ENCODE assay signal across 18 cellular contexts in the genomic region with DNA sequence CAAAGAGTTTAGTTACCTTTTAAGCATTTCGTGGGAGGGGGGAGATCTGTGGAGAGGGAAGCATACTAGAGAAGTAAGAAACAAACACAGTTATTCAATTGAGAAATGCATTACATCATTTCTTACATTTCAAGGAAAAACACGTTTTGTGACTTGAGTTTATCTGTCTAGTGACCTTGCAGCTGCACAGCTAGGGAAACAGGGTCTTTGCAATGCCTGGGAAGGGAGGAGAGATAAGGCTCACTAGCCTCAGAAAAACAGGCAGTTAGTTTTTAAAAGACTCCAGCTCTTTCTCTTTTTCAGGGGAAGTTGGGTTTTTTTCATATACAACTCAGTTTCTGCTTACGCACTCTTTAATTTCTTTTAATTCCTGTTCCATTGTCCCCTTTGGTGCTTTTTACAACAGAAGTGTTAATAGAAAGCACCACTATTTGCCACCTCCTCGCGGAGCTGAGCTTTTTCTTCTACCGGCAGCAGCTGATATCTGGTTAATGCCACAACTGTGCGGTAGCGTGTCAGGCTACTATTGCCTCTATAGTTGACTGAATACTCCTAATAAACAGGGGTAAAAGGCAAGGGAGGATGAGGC. TPM values are rescaled to one million over a fixed set of nuclear protein-coding genes. Genes with fewer than 3 reads are reported as not detected.
"Had no signal": no experiment of that assay in that cellular context is flagged by ENCODE, and none has a peak within 500 bp of the region (broad histone marks: within the 10 kb centered on the region; RNA-seq: fewer than 3 reads in every experiment).

No MANE protein-coding gene starts in this region.

- H3K36me3 ChIP-seq: tibial artery, uterus had no signal

- H3K27ac ChIP-seq: tibial artery, uterus had no signal

- H3K4me1 ChIP-seq: tibial artery, uterus had no signal

- H3K9me3 Mint-ChIP-seq: activated B cell treated with CpG ODN at 0.5 μM for 24 hours; activated CD4-positive, alpha-beta T cell treated with anti-CD3 and anti-CD28 coated beads, Interleukin-2, amount 10 ng/mL, durations not matched to agents 7 days and 5 days; activated naive CD4-positive, alpha-beta T cell treated with anti-CD3 and anti-CD28 coated beads for 36 hours; activated T-helper 17 cell treated with anti-CD3 and anti-CD28 coated beads, Interleukin-2, amount 50 U/mL, for 72 hours; dendritic cell treated with granulocyte-macrophage colony-stimulating factor and Interleukin-4, amounts not matched to agents 40 ng/mL and 50 ng/mL, for 4 days; effector memory CD8-positive, alpha-beta T cell; natural killer cell treated with Interleukin-12 subunit alpha and Interleukin-12 subunit beta and Interleukin-15 and Interleukin-18, amount 100 ng/mL, for 72 hours; T-cell had no signal

- H3K9me3 ChIP-seq: tibial artery, uterus had no signal

- H3K4me3 Mint-ChIP-seq: activated B cell treated with CpG ODN at 0.5 μM for 24 hours; activated CD4-positive, alpha-beta T cell treated with anti-CD3 and anti-CD28 coated beads, Interleukin-2, amount 10 ng/mL, durations not matched to agents 7 days and 5 days; activated naive CD4-positive, alpha-beta T cell treated with anti-CD3 and anti-CD28 coated beads for 36 hours; activated T-helper 17 cell treated with anti-CD3 and anti-CD28 coated beads, Interleukin-2, amount 50 U/mL, for 72 hours; dendritic cell treated with granulocyte-macrophage colony-stimulating factor and Interleukin-4, amounts not matched to agents 40 ng/mL and 50 ng/mL, for 4 days; effector memory CD8-positive, alpha-beta T cell; natural killer cell treated with Interleukin-12 subunit alpha and Interleukin-12 subunit beta and Interleukin-15 and Interleukin-18, amount 100 ng/mL, for 72 hours; T-cell had no signal

- H3K27me3 ChIP-seq: tibial artery, uterus had no signal

- H3K27ac Mint-ChIP-seq: activated B cell treated with CpG ODN at 0.5 μM for 24 hours; activated CD4-positive, alpha-beta T cell treated with anti-CD3 and anti-CD28 coated beads, Interleukin-2, amount 10 ng/mL, durations not matched to agents 7 days and 5 days; activated naive CD4-positive, alpha-beta T cell treated with anti-CD3 and anti-CD28 coated beads for 36 hours; activated T-helper 17 cell treated with anti-CD3 and anti-CD28 coated beads, Interleukin-2, amount 50 U/mL, for 72 hours; dendritic cell treated with granulocyte-macrophage colony-stimulating factor and Interleukin-4, amounts not matched to agents 40 ng/mL and 50 ng/mL, for 4 days; effector memory CD8-positive, alpha-beta T cell; natural killer cell treated with Interleukin-12 subunit alpha and Interleukin-12 subunit beta and Interleukin-15 and Interleukin-18, amount 100 ng/mL, for 72 hours; T-cell had no signal

- H3K36me3 Mint-ChIP-seq: natural killer cell treated with Interleukin-12 subunit alpha and Interleukin-12 subunit beta and Interleukin-15 and Interleukin-18, amount 100 ng/mL, for 72 hours; T-cell had no signal

- H3K4me3 ChIP-seq: tibial artery, uterus had no signal

- DNase-seq: activated B cell treated with CpG ODN at 0.5 μM for 24 hours; activated CD4-positive, alpha-beta T cell treated with anti-CD3 and anti-CD28 coated beads, Interleukin-2, amount 10 ng/mL, durations not matched to agents 7 days and 5 days; activated CD8-positive, alpha-beta memory T cell treated with anti-CD3 and anti-CD28 coated beads for 24 hours; activated naive CD4-positive, alpha-beta T cell treated with anti-CD3 and anti-CD28 coated beads for 36 hours; activated T-cell treated with anti-CD3 and anti-CD28 coated beads for 4 hours; effector memory CD8-positive, alpha-beta T cell; T-cell; tibial artery; uterus had no signal

RNA-seq across cellular contexts. Expression of gene CYP3A43, which starts 5.6 kb away (rescaled TPM):
- total RNA-seq: activated B cell treated with CpG ODN at 0.5 μM for 24 hours; activated CD4-positive, alpha-beta T cell treated with anti-CD3 and anti-CD28 coated beads, Interleukin-2, amount 10 ng/mL, durations not matched to agents 7 days and 5 days; activated naive CD4-positive, alpha-beta T cell treated with anti-CD3 and anti-CD28 coated beads for 36 hours; glomerular endothelial cell; lung microvascular endothelial cell; natural killer cell treated with Interleukin-12 subunit alpha and Interleukin-12 subunit beta and Interleukin-15 and Interleukin-18, amount 100 ng/mL, for 72 hours; omental fat pad; renal cortical epithelial cell; skeletal muscle tissue had no signal
- polyA plus RNA-seq: esophagus had no signal

RNA-seq across cellular contexts. Expression of gene OR2AE1, which starts 43.5 kb away (rescaled TPM):
- total RNA-seq: activated naive CD4-positive, alpha-beta T cell treated with anti-CD3 and anti-CD28 coated beads for 36 hours; glomerular endothelial cell; lung microvascular endothelial cell; skeletal muscle tissue; uterus had no signal
- polyA plus RNA-seq: esophagus had no signal

RNA-seq across cellular contexts. Expression of gene CYP3A4, which starts 49.4 kb away (rescaled TPM):
- total RNA-seq: activated B cell treated with CpG ODN at 0.5 μM for 24 hours; activated CD4-positive, alpha-beta T cell treated with anti-CD3 and anti-CD28 coated beads, Interleukin-2, amount 10 ng/mL, durations not matched to agents 7 days and 5 days; activated naive CD4-positive, alpha-beta T cell treated with anti-CD3 and anti-CD28 coated beads for 36 hours; activated T-helper 17 cell treated with anti-CD3 and anti-CD28 coated beads, Interleukin-2, amount 50 U/mL, for 72 hours; glomerular endothelial cell; lung microvascular endothelial cell; natural killer cell treated with Interleukin-12 subunit alpha and Interleukin-12 subunit beta and Interleukin-15 and Interleukin-18, amount 100 ng/mL, for 72 hours; renal cortical epithelial cell; skeletal muscle tissue had no signal
